9 cellular contexts compared by ENCODE assay signal in the genomic region with DNA sequence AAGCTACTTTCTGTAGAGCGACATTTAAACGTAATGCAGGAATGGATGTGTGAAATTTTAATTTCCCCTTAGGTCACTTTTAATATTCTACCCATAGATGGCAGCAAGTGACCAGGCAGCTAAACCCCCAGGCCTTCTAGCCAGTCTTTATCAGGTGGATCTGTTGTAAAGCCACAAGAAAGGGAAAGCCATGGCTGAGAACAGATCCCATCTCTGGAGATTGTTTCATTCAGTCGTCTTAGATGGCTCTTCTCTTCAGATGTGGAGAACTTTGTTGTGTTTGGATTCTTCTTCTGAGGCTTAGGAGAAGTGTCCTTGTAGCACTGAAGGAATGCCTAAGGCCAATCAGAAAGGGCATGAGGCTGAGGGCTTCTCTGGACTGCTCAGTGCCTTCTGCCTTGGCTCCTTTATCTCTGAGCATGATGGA. TPM values are rescaled to one million over a fixed set of nuclear protein-coding genes. Genes with fewer than 3 reads are reported as not detected.
DNase-seq lines count a peak whose midpoint lies in the region; ATAC-seq and TF ChIP-seq lines count a peak whose summit lies in the region.
"Had no signal": no experiment of that assay in that cellular context is flagged by ENCODE, and none has a peak within 500 bp of the region (broad histone marks: within the 10 kb centered on the region; RNA-seq: fewer than 3 reads in every experiment).

No MANE protein-coding gene starts in this region.

- H3K4me3 ChIP-seq in SJSA1 = no peak overlapping the region
- H3K4me3 ChIP-seq in ascending aorta = no peak overlapping the region
- H3K4me3 ChIP-seq in right atrium auricular region = no peak overlapping the region
- H3K4me3 ChIP-seq in gastrocnemius medialis = no peak overlapping the region

- TF ChIP-seq CTCF in ascending aorta (IDR thresholded peaks at IDR 0.05) = peak; percentile 65 to 78 (median 71)
- TF ChIP-seq CTCF in right atrium auricular region (IDR thresholded peaks at IDR 0.05) = peak; percentile 58 to 88
- TF ChIP-seq CTCF in gastrocnemius medialis (IDR thresholded peaks at IDR 0.05 in 4 of 5, conservative IDR thresholded peaks at IDR 0.05 in 1 of 5) = peak; percentile 48 to 84 (median 67)

- in situ Hi-C loops in gastrocnemius medialis (cut with MboI; ENCODE audit: low sequenced_read_pairs in 4 of 4) = loop anchor here (5.0 to 10.0 kb wide), 4 partner anchors 153 to 236 kb away; no protein-coding TSS in a partner anchor

- peak; percentile 58 to 64 for ATAC-seq in gastrocnemius medialis
- ATAC-seq in GM21737 (IDR thresholded peaks at IDR 0.05; ENCODE audit: unreplicated experiment) = no peak

- intact Hi-C loops in ascending aorta (cut with DNase I) (loop anchor here (1.0 to 2.0 kb wide), 2 partner anchors 157 to 236 kb away; no protein-coding TSS in a partner anchor), gastrocnemius medialis (cut with DNase I; ENCODE audit: low total_unique reads) (loop anchor here (2.0 kb wide), 1 partner anchor 160 kb away; no protein-coding TSS in a partner anchor)

- H3K9me3 ChIP-seq in SJSA1 (replicated peaks) = no peaks in the 10 kb centered on the region
- no peaks in the 10 kb centered on the region for H3K9me3 ChIP-seq in ascending aorta
- H3K9me3 ChIP-seq in right atrium auricular region = no peaks in the 10 kb centered on the region
- H3K9me3 ChIP-seq in gastrocnemius medialis = no peaks in the 10 kb centered on the region

- H3K36me3 ChIP-seq in SJSA1 (no peaks in the 10 kb centered on the region), ascending aorta (no peaks in the 10 kb centered on the region), right atrium auricular region (no peaks in the 10 kb centered on the region), gastrocnemius medialis (no peaks in the 10 kb centered on the region)

- peak; percentile 14 to 25 (median 20) for DNase-seq in stimulated activated CD4-positive, alpha-beta T cell treated with anti-CD3 and anti-CD28 coated beads, Interleukin-12 subunit alpha, Interleukin-12 subunit beta, amount 100 ng/mL, for 48 hours (ENCODE audit: low read depth in 2 of 3, low spot score in 1 of 3)
- no peak for DNase-seq in stimulated activated CD4-positive, alpha-beta T cell treated with anti-CD3 and anti-CD28 coated beads, Interleukin-12 subunit alpha, Interleukin-12 subunit beta, amount 100 ng/mL, for 4 hours
- peak; percentile 59 for DNase-seq in MV-4-11 (lab: John Stamatoyannopoulos, UW)
- peak; percentile 42 to 53 for DNase-seq in SJSA1 (ENCODE audit: low read depth in 1 of 2, low spot score in 2 of 2)
- DNase-seq in ascending aorta (ENCODE audit: low spot score in 2 of 2) = no peak
- no peak for DNase-seq in right atrium auricular region (ENCODE audit: low spot score)
- DNase-seq in gastrocnemius medialis = peak; percentile 4 to 19

- no peak for TF ChIP-seq POLR2A in gastrocnemius medialis (IDR thresholded peaks at IDR 0.05)

- H3K4me1 ChIP-seq in SJSA1 (replicated peaks) (no peaks in the 10 kb centered on the region), ascending aorta (no peaks in the 10 kb centered on the region), right atrium auricular region (no peaks in the 10 kb centered on the region), gastrocnemius medialis (no peaks in the 10 kb centered on the region)

- H3K27me3 ChIP-seq in SJSA1 (replicated peaks) (peaks cover 12% of the 10 kb centered on the region; the same call in 1 of the 2 replicates), ascending aorta (no peaks in the 10 kb centered on the region), right atrium auricular region (no peaks in the 10 kb centered on the region), gastrocnemius medialis (peaks cover 0 to 4% (median 0%) of the 10 kb centered on the region in 3 donors)

- H3K27ac ChIP-seq in SJSA1 (no peak overlapping the region), ascending aorta (no peak overlapping the region), right atrium auricular region (no peak overlapping the region), gastrocnemius medialis (no peak overlapping the region)

RNA-seq across cellular contexts. Expression of a gene that starts 15.8 kb away (rescaled TPM):
- 3.1 and 7.2 TPM in 2 replicates for total RNA-seq in SJSA1 (2014; rRNA removed; shearing (Covaris generic))
- total RNA-seq in ascending aorta = 3.0 TPM
- under 1 TPM; 0.67 to 0.83 TPM for total RNA-seq in right atrium auricular region
- under 1 TPM in 1 of 4 donors, not detected in 3; 0.10 TPM for total RNA-seq in gastrocnemius medialis
- total RNA-seq: mononuclear cell had no signal

Comparison
In these comparisons a context has a peak if more than half of its experiments do, and no peak if none do; other contexts are left out.
1. DNase-seq: peak in stimulated activated CD4-positive, alpha-beta T cell treated with anti-CD3 and anti-CD28 coated beads, Interleukin-12 subunit alpha, Interleukin-12 subunit beta, amount 100 ng/mL, for 48 hours (3 of 3), MV-4-11 (single experiment), SJSA1 (2 of 2) and gastrocnemius medialis (2 of 2); none in stimulated activated CD4-positive, alpha-beta T cell treated with anti-CD3 and anti-CD28 coated beads, Interleukin-12 subunit alpha, Interleukin-12 subunit beta, amount 100 ng/mL, for 4 hours (single experiment), ascending aorta (0 of 2) and right atrium auricular region (single experiment).
2. Peak in every context shown above with its lines, with median percentiles within 50 percentile points of each other: CTCF ChIP-seq.